1 cellular context compared by ENCODE assay signal in genomic region chr2:33598472-33599174, GRCh38.
TF ChIP-seq lines count a peak whose summit lies in the region.

No MANE protein-coding gene starts in this region.

TF ChIP-seq in K562, 482 proteins besides CTCF, POLR2A, EP300 and RAD21 (continued from another document and continues in another):
- TF ChIP-seq AFF4 (CRISPR knock-in tag; IDR thresholded peaks at IDR 0.05) (peak; percentile 19; the same call in 1 of the 2 replicates), CC2D1A (IDR thresholded peaks at IDR 0.05) (0 out of 2 replicates have a peak, but pooled peaks have one; percentile 29), NFRKB (IDR thresholded peaks at IDR 0.05; ENCODE audit: low read depth) (peak; percentile 45; the same call in 1 of the 2 replicates), DPF2 (IDR thresholded peaks at IDR 0.05) (peak; percentile 51; the same call in 1 of the 2 replicates), ARID4B (CRISPR knock-in tag; IDR thresholded peaks at IDR 0.05) (peak; percentile 8; the same call in 1 of the 2 replicates), ZBTB26 (CRISPR knock-in tag; IDR thresholded peaks at IDR 0.05) (peak; percentile 37; the same call in 1 of the 2 replicates), ZNF263 (CRISPR knock-in tag; IDR thresholded peaks at IDR 0.05; ENCODE audit: borderline replicate concordance) (peak; percentile 59), NFE2 (IDR thresholded peaks at IDR 0.05; ENCODE audit: low read depth) (0 out of 2 replicates have a peak, but pooled peaks have one; percentile 36), BRD9 (IDR thresholded peaks at IDR 0.05; ENCODE audit: low read depth, partially characterized antibody) (peak; percentile 75), MLLT1 (IDR thresholded peaks at IDR 0.05) (0 out of 4 replicates have a peak, but pooled peaks of 1 of the 2 experiments have one; percentile 23), PCBP1 (IDR thresholded peaks at IDR 0.05; ENCODE audit: low read depth, low read length, poor library complexity, severe bottlenecking) (no peak), HDAC2 (IDR thresholded peaks at IDR 0.05) (peak; percentile 33; the same call in 1 of the 2 replicates), PHB2 (IDR thresholded peaks at IDR 0.05; ENCODE audit: low read depth) (0 out of 2 replicates have a peak, but pooled peaks have one; percentile 51), ZFX (CRISPR knock-in tag; IDR thresholded peaks at IDR 0.05) (peak; percentile 55; the same call in 1 of the 2 replicates), HDAC1 (IDR thresholded peaks at IDR 0.05) (peak in 1 of 2 experiments; percentile 86; a peak in 2 of 4 replicates), RBM39 (optimal IDR thresholded peaks at IDR 0.05; ENCODE audit: low read depth, low read length) (no peak), CHCHD3 (CRISPR knock-in tag; IDR thresholded peaks at IDR 0.05) (no peak), ARID1B (IDR thresholded peaks at IDR 0.05) (peak; percentile 33), EP400 (IDR thresholded peaks at IDR 0.05) (peak; percentile 80; the same call in 1 of the 2 replicates), ZNF511 (CRISPR knock-in tag; IDR thresholded peaks at IDR 0.05) (peak; percentile 61), RBM15 (IDR thresholded peaks at IDR 0.05; ENCODE audit: insufficient read depth, low read length) (no peak), TSHZ1 (CRISPR knock-in tag; IDR thresholded peaks at IDR 0.05) (no peak), SMARCA4 (IDR thresholded peaks at IDR 0.05) (peak; percentile 58; the same call in 1 of the 2 replicates), CBFB (CRISPR knock-in tag; IDR thresholded peaks at IDR 0.05) (peak; percentile 16; the same call in 1 of the 2 replicates), SMARCA5 (IDR thresholded peaks at IDR 0.05) (peak; percentile 36; the same call in 1 of the 2 replicates), TAF1 (IDR thresholded peaks at IDR 0.05; ENCODE audit: control insufficient read depth, extremely low read depth, insufficient read depth, low read length, severe bottlenecking) (peak; percentile 9), GABPA (tag; conservative IDR thresholded peaks at IDR 0.05; ENCODE audit: low read depth) (no peak), PKNOX1 (IDR thresholded peaks at IDR 0.05) (peak; percentile 52), THAP12 (CRISPR knock-in tag; IDR thresholded peaks at IDR 0.05) (0 out of 2 replicates have a peak, but pooled peaks have one; percentile 12), NR2C2 (CRISPR knock-in tag; IDR thresholded peaks at IDR 0.05) (no peak), NR2C2 (tag; IDR thresholded peaks at IDR 0.05) (0 out of 2 replicates have a peak, but pooled peaks have one; percentile 3), TOE1 (IDR thresholded peaks at IDR 0.05; ENCODE audit: borderline replicate concordance) (peak; percentile 56; the same call in 1 of the 2 replicates), TOE1 (CRISPR knock-in tag; IDR thresholded peaks at IDR 0.05; ENCODE audit: borderline replicate concordance, low read depth) (no peak), TBL1XR1 (IDR thresholded peaks at IDR 0.05; ENCODE audit: low read length in 2 of 2) (0 out of 4 replicates have a peak, but pooled peaks of 1 of the 2 experiments have one; percentile 28), SIX5 (IDR thresholded peaks at IDR 0.05; ENCODE audit: borderline replicate concordance in 1 of 2, insufficient read depth in 1 of 2, low read depth in 1 of 2, low read length in 2 of 2) (no peak), ETS1 (conservative IDR thresholded peaks at IDR 0.05; ENCODE audit: control insufficient read depth, low read depth, low read length) (peak; percentile 47; the same call in 1 of the 2 replicates)
